In genomic region chr5:82277987-82278710, GRCh38 we compare ENCODE assay signal across 8 cellular contexts. TPM values are rescaled to one million over a fixed set of nuclear protein-coding genes. Genes with fewer than 3 reads are reported as not detected.
A peak's percentile ranks its signal among the peaks of the same experiment; 100 is the strongest.
DNase-seq lines count a peak whose midpoint lies in the region; TF ChIP-seq lines count a peak whose summit lies in the region.

Gene RPS23, minus strand, starts transcription at chr5:82278354. Its CDS starts 31 bp downstream, at chr5:82278323.

- peaks cover 10% of the 10 kb centered on the region for H4K20me1 ChIP-seq in neural progenitor cell (ENCODE audit: low read depth)

- H3K4me1 ChIP-seq in neural progenitor cell, result peaks cover 26% of the 10 kb centered on the region

- H3K9me3 Mint-ChIP-seq in neural progenitor cell, result no peaks in the 10 kb centered on the region

- H3K9me3 ChIP-seq in neural progenitor cell (ENCODE audit: low read depth), result no peaks in the 10 kb centered on the region

- TF ChIP-seq CTCF in foreskin fibroblast (IDR thresholded peaks at IDR 0.05; ENCODE audit: low read depth, low read length), result no peak
- TF ChIP-seq CTCF in neural progenitor cell (IDR thresholded peaks at IDR 0.05), result no peak

- H3K27me3 ChIP-seq in H7 (ENCODE audit: control insufficient read depth, insufficient read depth, low read length), result no peaks in the 10 kb centered on the region
- no peaks in the 10 kb centered on the region for H3K27me3 ChIP-seq in neural progenitor cell

- peak within 1 kb of the TSS; percentile 90 for H3K4me2 ChIP-seq in neural progenitor cell

- peaks cover 6% of the 10 kb centered on the region for H3K27me3 Mint-ChIP-seq in neural progenitor cell (ENCODE audit: insufficient read depth, low read depth)

- peak within 1 kb of the TSS; percentile 92 for H2AFZ ChIP-seq in neural progenitor cell (replicated peaks)

- H3K4me3 ChIP-seq in H7 (ENCODE audit: insufficient read depth, low read depth, low read length) (peak within 1 kb of the TSS; percentile 79), foreskin fibroblast (ENCODE audit: low read depth in 1 of 2, low read length in 2 of 2) (peak within 1 kb of the TSS; percentile 91 to 99), neural progenitor cell (peak within 1 kb of the TSS; percentile 70)

- peak within 1 kb of the TSS; percentile 100 for H3K27ac Mint-ChIP-seq in neural progenitor cell

- peaks cover 44% of the 10 kb centered on the region for H3F3A ChIP-seq in neural progenitor cell (ENCODE audit: low read depth)

- H3K4me1 Mint-ChIP-seq in neural progenitor cell, result peaks cover 17% of the 10 kb centered on the region

- peak within 1 kb of the TSS; percentile 76 for H3K27ac ChIP-seq in neural progenitor cell

- peaks cover 31% of the 10 kb centered on the region for H3K36me3 Mint-ChIP-seq in neural progenitor cell

- peak within 1 kb of the TSS; percentile 81 for H3K9ac ChIP-seq in neural progenitor cell

- H3K4me3 Mint-ChIP-seq in neural progenitor cell, result peak within 1 kb of the TSS; percentile 93

- H3K36me3 ChIP-seq in H7 (replicated peaks; ENCODE audit: control insufficient read depth, insufficient read depth, low read length) (peaks cover 11% of the 10 kb centered on the region), neural progenitor cell (peaks cover 21% of the 10 kb centered on the region)

- H3K79me2 ChIP-seq in neural progenitor cell (ENCODE audit: low read depth), result peaks cover 34% of the 10 kb centered on the region

- DNase-seq in ELR (ENCODE audit: low read depth) (peak; percentile 95), H7 (peak; percentile 86), M059J (ENCODE audit: low read depth) (peak; percentile 90), SIG-M5 (lab: John Stamatoyannopoulos, UW) (peak; percentile 67), activated gamma-delta T cell (lab: John Stamatoyannopoulos, UW) (peak; percentile 62), foreskin fibroblast (peak; percentile 85 to 95), neural progenitor cell (ENCODE audit: low spot score) (peak; percentile 90), stromal cell of bone marrow (ENCODE audit: low read depth) (peak; percentile 85)

RNA-seq across cellular contexts. Expression of gene RPS23, which starts in this region (rescaled TPM):
- total RNA-seq in H7 (2014; rRNA removed; shearing (Covaris generic)), result 2,290 and 3,010 TPM in 2 replicates
- total RNA-seq in M059J (2014; rRNA removed; shearing (Covaris generic)), result 2,299 and 2,313 TPM in 2 replicates
- 5,433 and 6,020 TPM in 2 replicates for total RNA-seq in neural progenitor cell (ENCODE audit: low replicate concordance)

Comparison
In these comparisons a context has a peak if more than half of its experiments do, and no peak if none do; other contexts are left out.
1. Peak in every context shown above with its lines: DNase-seq, H3K4me3 ChIP-seq and H3K27ac ChIP-seq.